ENCODE assay signal across 1 cellular context in genomic region chr2:127810637-127811396, GRCh38.
TF ChIP-seq lines count a peak whose summit lies in the region.

Gene WDR33, minus strand, starts transcription at chr2:127811171. Its CDS starts 40,190 bp downstream, at chr2:127770981.

TF ChIP-seq in WTC11, 78 proteins besides CTCF, POLR2A, EP300 and RAD21 (continued from another document and continues in another):
- no peak for TF ChIP-seq ZNF425 (CRISPR knock-in tag; conservative IDR thresholded peaks at IDR 0.05)
- no peak for TF ChIP-seq SOX15 (CRISPR knock-in tag; IDR thresholded peaks at IDR 0.05)
- peak; percentile 79; the same call in 1 of the 2 replicates for TF ChIP-seq TP53 (CRISPR knock-in tag; IDR thresholded peaks at IDR 0.05)
- TF ChIP-seq ZNF219 (CRISPR knock-in tag; IDR thresholded peaks at IDR 0.05; ENCODE audit: borderline replicate concordance): no peak
- no peak for TF ChIP-seq STAT6 (CRISPR knock-in tag; conservative IDR thresholded peaks at IDR 0.05; ENCODE audit: low read depth)
- peak; percentile 59; the same call in 1 of the 2 replicates for TF ChIP-seq GABPB1 (CRISPR knock-in tag; IDR thresholded peaks at IDR 0.05)
- no peak for TF ChIP-seq ATF6 (CRISPR knock-in tag; IDR thresholded peaks at IDR 0.05)
- no peak for TF ChIP-seq ZNF396 (CRISPR knock-in tag; IDR thresholded peaks at IDR 0.05; ENCODE audit: borderline replicate concordance)
- TF ChIP-seq NR3C1 (CRISPR knock-in tag; conservative IDR thresholded peaks at IDR 0.05; ENCODE audit: low read depth): no peak
- TF ChIP-seq ARID4B (CRISPR knock-in tag; IDR thresholded peaks at IDR 0.05; ENCODE audit: borderline replicate concordance): no peak; the same call in 1 of the 2 replicates
- TF ChIP-seq NFATC4 (CRISPR knock-in tag; IDR thresholded peaks at IDR 0.05): no peak
- no peak for TF ChIP-seq ATF2 (CRISPR knock-in tag; IDR thresholded peaks at IDR 0.05; ENCODE audit: borderline replicate concordance, low read depth)
- TF ChIP-seq FOXJ3 (CRISPR knock-in tag; IDR thresholded peaks at IDR 0.05; ENCODE audit: borderline replicate concordance): no peak
- no peak for TF ChIP-seq TCF7 (CRISPR knock-in tag; IDR thresholded peaks at IDR 0.05; ENCODE audit: low read depth)
- TF ChIP-seq HMGXB4 (CRISPR knock-in tag; IDR thresholded peaks at IDR 0.05): peak; percentile 55
- no peak for TF ChIP-seq EMX1 (CRISPR knock-in tag; IDR thresholded peaks at IDR 0.05)
- TF ChIP-seq AFF4 (CRISPR knock-in tag; IDR thresholded peaks at IDR 0.05; ENCODE audit: borderline replicate concordance): no peak
- TF ChIP-seq IRF2 (CRISPR knock-in tag; IDR thresholded peaks at IDR 0.05; ENCODE audit: borderline replicate concordance, low read depth): no peak
- TF ChIP-seq TEAD1 (CRISPR knock-in tag; IDR thresholded peaks at IDR 0.05): peak; percentile 87
- no peak for TF ChIP-seq ATF1 (CRISPR knock-in tag; IDR thresholded peaks at IDR 0.05)
- TF ChIP-seq ZNF512 (CRISPR knock-in tag; IDR thresholded peaks at IDR 0.05; ENCODE audit: borderline replicate concordance): no peak
- TF ChIP-seq IRF1 (CRISPR knock-in tag; IDR thresholded peaks at IDR 0.05): no peak
- TF ChIP-seq HMGA2 (CRISPR knock-in tag; IDR thresholded peaks at IDR 0.05): no peak
- TF ChIP-seq KAT7 (CRISPR knock-in tag; IDR thresholded peaks at IDR 0.05; ENCODE audit: borderline replicate concordance): no peak
- 0 out of 2 replicates have a peak, but pooled peaks have one; percentile 19 for TF ChIP-seq FOXP1 (CRISPR knock-in tag; IDR thresholded peaks at IDR 0.05; ENCODE audit: borderline replicate concordance)
- TF ChIP-seq ZNF423 (CRISPR knock-in tag; IDR thresholded peaks at IDR 0.05): no peak
- no peak for TF ChIP-seq PRRX2 (CRISPR knock-in tag; IDR thresholded peaks at IDR 0.05)
- TF ChIP-seq RELA (CRISPR knock-in tag; IDR thresholded peaks at IDR 0.05; ENCODE audit: borderline replicate concordance): peak; percentile 57; the same call in 1 of the 2 replicates
- no peak for TF ChIP-seq MLX (CRISPR knock-in tag; IDR thresholded peaks at IDR 0.05)
- TF ChIP-seq USF1 (CRISPR knock-in tag; IDR thresholded peaks at IDR 0.05): peak; percentile 36; the same call in 1 of the 2 replicates
- 0 out of 2 replicates have a peak, but pooled peaks have one; percentile 12 for TF ChIP-seq ELF4 (CRISPR knock-in tag; IDR thresholded peaks at IDR 0.05; ENCODE audit: low read depth)
- TF ChIP-seq ZNF138 (CRISPR knock-in tag; conservative IDR thresholded peaks at IDR 0.05): no peak
